ENCODE assay signal across 1 cellular context in genomic region chrX:119468930-119469635, GRCh38.
A peak's percentile ranks its signal among the peaks of the same experiment; 100 is the strongest.
TF ChIP-seq lines count a peak whose summit lies in the region.

No MANE protein-coding gene starts in this region.

TF ChIP-seq in K562, 482 proteins besides CTCF, POLR2A, EP300 and RAD21 (continued from another document and continues in another):
- no peak for TF ChIP-seq ARHGAP35 (IDR thresholded peaks at IDR 0.05; ENCODE audit: partially characterized antibody)
- TF ChIP-seq SMAD2 (IDR thresholded peaks at IDR 0.05; ENCODE audit: low read depth, low read length) = no peak
- TF ChIP-seq ZNF592 (IDR thresholded peaks at IDR 0.05) = peak; percentile 39; the same call in 1 of the 2 replicates
- no peak for TF ChIP-seq JUNB (CRISPR knock-in tag; conservative IDR thresholded peaks at IDR 0.05)
- no peak for TF ChIP-seq ZNF3 (CRISPR knock-in tag; IDR thresholded peaks at IDR 0.05)
- peak; percentile 80 for TF ChIP-seq ILF3 (IDR thresholded peaks at IDR 0.05; ENCODE audit: borderline replicate concordance)
- TF ChIP-seq CLOCK (CRISPR knock-in tag; IDR thresholded peaks at IDR 0.05; ENCODE audit: borderline replicate concordance) = no peak
- no peak for TF ChIP-seq MAFK (IDR thresholded peaks at IDR 0.05; ENCODE audit: low read length)
- peak; percentile 22; the same call in 1 of the 2 replicates for TF ChIP-seq ELF2 (CRISPR knock-in tag; IDR thresholded peaks at IDR 0.05)
- no peak for TF ChIP-seq RNF219 (CRISPR knock-in tag; IDR thresholded peaks at IDR 0.05)
- TF ChIP-seq RBM14 (IDR thresholded peaks at IDR 0.05; ENCODE audit: borderline replicate concordance, insufficient read depth, low read depth, low read length) = no peak
- no peak for TF ChIP-seq PHB (CRISPR knock-in tag; IDR thresholded peaks at IDR 0.05)
- TF ChIP-seq SRF (CRISPR knock-in tag; IDR thresholded peaks at IDR 0.05) = no peak
- TF ChIP-seq ZNF644 (tag; IDR thresholded peaks at IDR 0.05; ENCODE audit: low read depth) = no peak
- TF ChIP-seq TEAD1 (CRISPR knock-in tag; IDR thresholded peaks at IDR 0.05) = no peak; a peak in 1 of 4 replicates
- TF ChIP-seq ZNF764 (CRISPR knock-in tag; IDR thresholded peaks at IDR 0.05; ENCODE audit: low read depth) = no peak
- no peak for TF ChIP-seq ATF2 (CRISPR knock-in tag; IDR thresholded peaks at IDR 0.05)
- TF ChIP-seq ZNF507 (tag; conservative IDR thresholded peaks at IDR 0.05) = no peak
- no peak for TF ChIP-seq POLR3A (IDR thresholded peaks at IDR 0.05; ENCODE audit: borderline replicate concordance, extremely low read depth, insufficient read depth, insufficient read length)
- no peak for TF ChIP-seq UBTF (IDR thresholded peaks at IDR 0.05; ENCODE audit: borderline replicate concordance in 1 of 2, low read depth in 2 of 2, low read length in 2 of 2)
- no peak for TF ChIP-seq SRSF3 (IDR thresholded peaks at IDR 0.05; ENCODE audit: insufficient read depth, low read length)
- no peak for TF ChIP-seq ZBTB8A (IDR thresholded peaks at IDR 0.05; ENCODE audit: partially characterized antibody)
- no peak for TF ChIP-seq ZNF766 (CRISPR knock-in tag; conservative IDR thresholded peaks at IDR 0.05)
- peak; percentile 79; the same call in 1 of the 2 replicates for TF ChIP-seq ELF1 (tag; IDR thresholded peaks at IDR 0.05)
- TF ChIP-seq RBM15 (IDR thresholded peaks at IDR 0.05; ENCODE audit: insufficient read depth, low read length) = no peak
- no peak for TF ChIP-seq SNAPC5 (CRISPR knock-in tag; IDR thresholded peaks at IDR 0.05)
- TF ChIP-seq GTF2A2 (tag; IDR thresholded peaks at IDR 0.05) = no peak
- no peak for TF ChIP-seq THRA (IDR thresholded peaks at IDR 0.05)
- no peak for TF ChIP-seq TCF7 (IDR thresholded peaks at IDR 0.05; ENCODE audit: borderline replicate concordance)
- TF ChIP-seq MBD1 (CRISPR knock-in tag; IDR thresholded peaks at IDR 0.05) = no peak
- no peak for TF ChIP-seq ZNF512 (tag; IDR thresholded peaks at IDR 0.05)
- peak; percentile 39; the same call in 1 of the 2 replicates for TF ChIP-seq SMC3 (conservative IDR thresholded peaks at IDR 0.05; ENCODE audit: insufficient read depth, low read depth, low read length)
- peak; percentile 44; the same call in 1 of the 2 replicates for TF ChIP-seq PHF8 (IDR thresholded peaks at IDR 0.05; ENCODE audit: borderline replicate concordance, low read length)
- TF ChIP-seq POLR2H (tag; IDR thresholded peaks at IDR 0.05; ENCODE audit: low read depth) = no peak
- TF ChIP-seq DEAF1 (CRISPR knock-in tag; IDR thresholded peaks at IDR 0.05) = peak; percentile 41; the same call in 1 of the 2 replicates
- TF ChIP-seq NFATC3 (IDR thresholded peaks at IDR 0.05) = no peak
- TF ChIP-seq ZNF551 (CRISPR knock-in tag; IDR thresholded peaks at IDR 0.05) = no peak
- no peak for TF ChIP-seq RNF2 (IDR thresholded peaks at IDR 0.05)
- no peak for TF ChIP-seq FOXA3 (CRISPR knock-in tag; conservative IDR thresholded peaks at IDR 0.05 in 1 of 2, IDR thresholded peaks at IDR 0.05 in 1 of 2)
- TF ChIP-seq ZNF232 (CRISPR knock-in tag; IDR thresholded peaks at IDR 0.05) = no peak
- no peak for TF ChIP-seq ID3 (CRISPR knock-in tag; IDR thresholded peaks at IDR 0.05)
- TF ChIP-seq ID3 (tag; IDR thresholded peaks at IDR 0.05) = no peak
- TF ChIP-seq MTF1 (CRISPR knock-in tag; IDR thresholded peaks at IDR 0.05; ENCODE audit: borderline replicate concordance) = no peak
- no peak for TF ChIP-seq CBX8 (IDR thresholded peaks at IDR 0.05; ENCODE audit: borderline replicate concordance, extremely low read depth, low read depth, low read length, poor library complexity, severe bottlenecking)
- TF ChIP-seq ZNF263 (CRISPR knock-in tag; IDR thresholded peaks at IDR 0.05; ENCODE audit: borderline replicate concordance) = no peak
